In the genomic region with DNA sequence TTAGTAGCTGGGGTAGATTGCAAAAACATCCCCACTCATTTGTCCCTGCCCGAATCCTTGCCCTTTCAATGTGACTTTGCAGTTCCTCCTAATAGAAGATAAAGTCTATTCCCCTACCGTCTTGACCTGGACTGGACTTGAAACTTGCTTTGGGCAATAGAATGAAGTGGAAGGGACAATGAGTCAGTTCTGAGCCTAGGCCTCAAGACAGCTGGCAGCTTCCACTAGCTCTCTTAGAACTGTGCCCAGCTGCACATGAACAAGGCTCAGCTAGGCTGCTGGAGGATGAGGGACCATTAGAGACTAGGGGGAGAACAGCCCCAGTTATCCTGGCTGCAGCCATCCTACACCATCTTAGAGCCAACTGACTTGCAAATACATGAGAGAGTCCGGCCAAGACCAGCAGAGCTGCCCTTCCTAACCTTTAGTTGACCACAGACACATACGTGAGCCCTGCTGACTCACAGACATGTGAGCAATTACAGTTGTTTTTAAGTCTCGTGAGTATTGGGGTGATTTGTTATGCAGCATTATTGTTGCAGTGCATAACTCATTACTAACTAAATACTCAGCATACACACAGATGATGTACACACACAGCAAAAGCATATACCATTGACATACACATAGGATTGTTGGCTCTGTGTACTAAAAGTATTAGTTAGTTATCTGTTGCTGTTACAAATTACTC, we compare ENCODE assay signal across 35 cellular contexts.
DNase-seq lines count a peak whose midpoint lies in the region; FAIRE-seq and TF ChIP-seq lines count a peak whose summit lies in the region.
"Had no signal": no experiment of that assay in that cellular context is flagged by ENCODE, and none has a peak within 500 bp of the region (broad histone marks: within the 10 kb centered on the region; RNA-seq: fewer than 3 reads in every experiment).

No MANE protein-coding gene starts in this region.

- no peaks in the 10 kb centered on the region for H3K4me1 ChIP-seq in uterus
- H3K4me1 ChIP-seq: adrenal gland, HAP-1, left ventricle myocardium inferior, prostate gland, tibial artery had no signal

- peaks cover 4% of the 10 kb centered on the region; the same call in 1 of the 2 replicates for H3K36me3 Mint-ChIP-seq in HFFc6 (ENCODE audit: low read depth)
- H3K36me3 Mint-ChIP-seq: activated CD8-positive, alpha-beta memory T cell treated with anti-CD3 and anti-CD28 coated beads, Interleukin-2, amount 10 ng/mL, durations not matched to agents 7 days and 5 days had no signal

- FAIRE-seq in urothelium cell line (lab: Jason Lieb, UNC), result no peak
- FAIRE-seq: A204.1 had no signal

- no peak for TF ChIP-seq CTCF in HFFc6 (IDR thresholded peaks at IDR 0.05)
- TF ChIP-seq CTCF in astrocyte of the spinal cord (IDR thresholded peaks at IDR 0.05; ENCODE audit: low read depth, low read length), result no peak
- no peak for TF ChIP-seq CTCF in fibroblast of the aortic adventitia (IDR thresholded peaks at IDR 0.05; ENCODE audit: insufficient read depth, low read length)
- no peak for TF ChIP-seq CTCF in uterus (IDR thresholded peaks at IDR 0.05)

- H3K9me3 Mint-ChIP-seq in HFFc6, result peaks cover 11% of the 10 kb centered on the region
- H3K9me3 Mint-ChIP-seq: activated naive CD4-positive, alpha-beta T cell treated with anti-CD3 and anti-CD28 coated beads for 36 hours had no signal

- in situ Hi-C loops in astrocyte of the spinal cord (cut with HindIII; ENCODE audit: low sequenced_read_pairs), result no loop called here

- DNase-seq in A172 (ENCODE audit: low spot score) (peak; percentile 15), HFFc6 (peak; percentile 64), astrocyte of the spinal cord (ENCODE audit: low read depth, low spot score) (peak; percentile 10), fibroblast of the aortic adventitia (ENCODE audit: low read depth) (peak; percentile 38), hypothalamus (lab: John Stamatoyannopoulos, UW) (no peak), uterus (no peak), urothelium cell line (ENCODE audit: low spot score) (no peak)
- DNase-seq in activated CD4-positive, alpha-beta T cell treated with anti-CD3 and anti-CD28 coated beads for 48 hours, result no peak
- DNase-seq: activated CD8-positive, alpha-beta memory T cell treated with anti-CD3 and anti-CD28 coated beads, Interleukin-2, amount 10 ng/mL, durations not matched to agents 7 days and 5 days; activated naive CD4-positive, alpha-beta T cell treated with anti-CD3 and anti-CD28 coated beads for 36 hours; adrenal gland; BE2C; CD8-positive, alpha-beta memory T cell; DMS153; effector memory CD4-positive, alpha-beta T cell; GF-D8; left ventricle myocardium inferior; naive B cell; NCI-H1092; NCI-H1694 treated with DMSO at 0.1 percent for 48 hours; NCI-H526; NK-92 treated with Interleukin-12 subunit alpha and Interleukin-12 subunit beta, amount 100 ng/mL, for 24 hours; SIG-M5; stimulated activated naive CD8-positive, alpha-beta T cell treated with anti-CD3 and anti-CD28 coated beads, Interleukin-15, amount 100 ng/mL, for 72 hours; T-helper 9 cell; tibial artery; WERI-Rb-1 had no signal

- no peaks in the 10 kb centered on the region for H3K36me3 ChIP-seq in uterus
- H3K36me3 ChIP-seq: adrenal gland, BE2C, cardiac muscle cell, HAP-1, left ventricle myocardium inferior, neutrophil, prostate gland, tibial artery, WERI-Rb-1 had no signal

- TF ChIP-seq POLR2A in uterus (IDR thresholded peaks at IDR 0.05), result no peak

- no peaks in the 10 kb centered on the region for H3K27me3 ChIP-seq in uterus
- H3K27me3 ChIP-seq: BE2C, cardiac muscle cell had no signal

- intact Hi-C loops in uterus (cut with DNase I; ENCODE audit: low total_unique reads), result no loop called here

- peaks cover 29% of the 10 kb centered on the region for H3K4me1 Mint-ChIP-seq in HFFc6 (ENCODE audit: low read depth)
- H3K4me1 Mint-ChIP-seq: activated CD8-positive, alpha-beta memory T cell treated with anti-CD3 and anti-CD28 coated beads, Interleukin-2, amount 10 ng/mL, durations not matched to agents 7 days and 5 days; CD8-positive, alpha-beta memory T cell; naive B cell; stimulated activated naive CD8-positive, alpha-beta T cell treated with anti-CD3 and anti-CD28 coated beads, Interleukin-15, amount 100 ng/mL, for 72 hours had no signal

- H3K4me3 ChIP-seq in astrocyte of the spinal cord (ENCODE audit: low read depth, low read length) (no peak overlapping the region), fibroblast of the aortic adventitia (ENCODE audit: low read depth, low read length) (no peak overlapping the region), uterus (no peak overlapping the region)
- H3K4me3 ChIP-seq: adrenal gland, cardiac muscle cell, coronary artery, HAP-1, left ventricle myocardium inferior, prostate gland, skin epidermis, tibial artery had no signal

- no peak overlapping the region for H3K27ac Mint-ChIP-seq in HFFc6
- H3K27ac Mint-ChIP-seq: activated CD8-positive, alpha-beta memory T cell treated with anti-CD3 and anti-CD28 coated beads, Interleukin-2, amount 10 ng/mL, durations not matched to agents 7 days and 5 days; activated naive CD4-positive, alpha-beta T cell treated with anti-CD3 and anti-CD28 coated beads for 36 hours; activated T-helper 1 cell treated with anti-CD3 and anti-CD28 coated beads, Interleukin-12 subunit alpha, Interleukin-12 subunit beta, Interleukin-2, Interleukin-4 antibody, amounts not matched to agents 30 ng/mL and 10 ng/mL and 1 ng/mL, durations not matched to agents 14 hours and 24 hours and 36 hours; CD8-positive, alpha-beta memory T cell; naive B cell had no signal

- no peaks in the 10 kb centered on the region for H3K9me3 ChIP-seq in uterus
- H3K9me3 ChIP-seq: adrenal gland, BE2C, neutrophil, prostate gland had no signal

- H3K27me3 Mint-ChIP-seq in HFFc6 (ENCODE audit: insufficient read depth), result peaks cover 11% of the 10 kb centered on the region

- no peak overlapping the region for H3K4me3 Mint-ChIP-seq in HFFc6
- H3K4me3 Mint-ChIP-seq: activated CD8-positive, alpha-beta memory T cell treated with anti-CD3 and anti-CD28 coated beads, Interleukin-2, amount 10 ng/mL, durations not matched to agents 7 days and 5 days; activated naive CD4-positive, alpha-beta T cell treated with anti-CD3 and anti-CD28 coated beads for 36 hours; activated T-helper 1 cell treated with anti-CD3 and anti-CD28 coated beads, Interleukin-12 subunit alpha, Interleukin-12 subunit beta, Interleukin-2, Interleukin-4 antibody, amounts not matched to agents 30 ng/mL and 10 ng/mL and 1 ng/mL, durations not matched to agents 14 hours and 24 hours and 36 hours; CD8-positive, alpha-beta memory T cell; naive B cell; stimulated activated naive CD8-positive, alpha-beta T cell treated with anti-CD3 and anti-CD28 coated beads, Interleukin-15, amount 100 ng/mL, for 72 hours had no signal

- H3K27ac ChIP-seq in uterus, result no peak overlapping the region
- H3K27ac ChIP-seq: adrenal gland, cardiac muscle cell, coronary artery, left ventricle myocardium inferior, neutrophil, prostate gland, skin epidermis, tibial artery, WERI-Rb-1 had no signal

Comparison
In these comparisons a context has a peak if more than half of its experiments do, and no peak if none do; other contexts are left out.
1. DNase-seq: peak in A172 (single experiment), HFFc6 (single experiment), astrocyte of the spinal cord (single experiment) and fibroblast of the aortic adventitia (single experiment); none in hypothalamus (0 of 51), uterus (0 of 2), activated CD4-positive, alpha-beta T cell treated with anti-CD3 and anti-CD28 coated beads for 48 hours (single experiment) and urothelium cell line (single experiment).